33 cellular contexts compared by ENCODE assay signal in genomic region chr17:356671-357434, GRCh38. TPM values are rescaled to one million over a fixed set of nuclear protein-coding genes. Genes with fewer than 3 reads are reported as not detected.
DNase-seq lines count a peak whose midpoint lies in the region; ATAC-seq and TF ChIP-seq lines count a peak whose summit lies in the region.
"Had no signal": no experiment of that assay in that cellular context is flagged by ENCODE, and none has a peak within 500 bp of the region (broad histone marks: within the 10 kb centered on the region; RNA-seq: fewer than 3 reads in every experiment).

No MANE protein-coding gene starts in this region.

- TF ChIP-seq RAD21 in SK-N-SH (IDR thresholded peaks at IDR 0.05; ENCODE audit: low read length): no peak

- H3K27me3 Mint-ChIP-seq in activated CD8-positive, alpha-beta T cell treated with anti-CD3 and anti-CD28 coated beads, Interleukin-2, amount 10 ng/mL, durations not matched to agents 7 days and 5 days (ENCODE audit: low read depth): no peaks in the 10 kb centered on the region
- no peaks in the 10 kb centered on the region for H3K27me3 Mint-ChIP-seq in mesothelial cell of epicardium (ENCODE audit: low read depth)
- H3K27me3 Mint-ChIP-seq: activated CD4-positive, alpha-beta T cell treated with anti-CD3 and anti-CD28 coated beads, Interleukin-2, amount 10 ng/mL, durations not matched to agents 7 days and 5 days; brain had no signal

- H3K4me3 ChIP-seq in SK-N-SH (ENCODE audit: low read depth in 2 of 2, low read length in 1 of 2): no peak overlapping the region
- H3K4me3 ChIP-seq: adrenal gland, HAP-1, lung, tibial nerve had no signal

- H3K4me1 Mint-ChIP-seq in activated CD8-positive, alpha-beta T cell treated with anti-CD3 and anti-CD28 coated beads, Interleukin-2, amount 10 ng/mL, durations not matched to agents 7 days and 5 days (ENCODE audit: low read depth): peaks cover 2% of the 10 kb centered on the region
- H3K4me1 Mint-ChIP-seq in mesothelial cell of epicardium: peaks cover 35% of the 10 kb centered on the region
- peaks cover 10% of the 10 kb centered on the region for H3K4me1 Mint-ChIP-seq in stimulated activated effector memory CD8-positive, alpha-beta T cell treated with anti-CD3 and anti-CD28 coated beads, Interleukin-12 subunit alpha, Interleukin-12 subunit beta, amount 100 ng/mL, for 72 hours
- H3K4me1 Mint-ChIP-seq: activated B cell treated with CpG ODN at 0.5 μM for 24 hours; activated CD4-positive, alpha-beta T cell treated with anti-CD3 and anti-CD28 coated beads, Interleukin-2, amount 10 ng/mL, durations not matched to agents 7 days and 5 days had no signal

- no peak for DNase-seq in SK-N-SH
- no peak for DNase-seq in activated CD8-positive, alpha-beta T cell treated with anti-CD3 and anti-CD28 coated beads, Interleukin-2, amount 10 ng/mL, durations not matched to agents 7 days and 5 days
- DNase-seq in mesothelial cell of epicardium (ENCODE audit: low spot score in 2 of 2, unreplicated experiment in 2 of 2): no peak
- no peak for DNase-seq in stimulated activated effector memory CD8-positive, alpha-beta T cell treated with anti-CD3 and anti-CD28 coated beads, Interleukin-12 subunit alpha, Interleukin-12 subunit beta, amount 100 ng/mL, for 72 hours (ENCODE audit: low spot score in 2 of 2)
- no peak for DNase-seq in stimulated activated CD4-positive, alpha-beta T cell treated with anti-CD3 and anti-CD28 coated beads, Interleukin-1b, Interleukin-23, amount 100 ng/mL, for 48 hours
- DNase-seq: activated B cell treated with CpG ODN at 0.5 μM for 24 hours; activated CD4-positive, alpha-beta T cell treated with anti-CD3 and anti-CD28 coated beads, Interleukin-2, amount 10 ng/mL, durations not matched to agents 7 days and 5 days; activated naive CD4-positive, alpha-beta T cell treated with Interleukin-2 at 50 U/mL for 16 hours; activated T-cell treated with anti-CD3 and anti-CD28 coated beads, Interleukin-2, amount 50 U/mL, for 4 hours; adrenal gland; cerebellar nuclear complex; dermis blood vessel endothelial cell; DND-41; foreskin keratinocyte; GF-D8; Karpas-422; NCI-H1436 treated with DMSO at 0.1 percent for 48 hours; NCI-H2081 treated with DMSO at 0.1 percent for 48 hours; NCI-H2227 treated with DMSO at 0.1 percent for 48 hours; NCI-H526; NK-92 treated with Interleukin-12 subunit alpha and Interleukin-12 subunit beta, amount 100 ng/mL, for 24 hours; stimulated activated CD4-positive, alpha-beta T cell treated with anti-CD3 and anti-CD28 coated beads, Interleukin-4, amount 100 ng/mL, for 24 hours had no signal

- no peaks in the 10 kb centered on the region for H3F3A ChIP-seq in SK-N-SH (replicated peaks; ENCODE audit: insufficient read depth)

- 84% methylated on average over 20 of the region's 30 CpGs for WGBS in SK-N-SH (ENCODE audit: low lambda C conversion rate)

- ATAC-seq in SK-N-SH treated with all-trans-retinoic acid at 6 μM for 48 hours (no peak), GM21390 (IDR thresholded peaks at IDR 0.05; ENCODE audit: unreplicated experiment) (no peak), GM21515 (IDR thresholded peaks at IDR 0.05; ENCODE audit: unreplicated experiment) (no peak)
- ATAC-seq in activated CD8-positive, alpha-beta T cell treated with anti-CD3 and anti-CD28 coated beads, Interleukin-2, amount 10 ng/mL, durations not matched to agents 7 days and 5 days: no peak
- ATAC-seq in stimulated activated effector memory CD8-positive, alpha-beta T cell treated with anti-CD3 and anti-CD28 coated beads, Interleukin-12 subunit alpha, Interleukin-12 subunit beta, amount 100 ng/mL, for 72 hours: no peak
- ATAC-seq: activated T-cell treated with anti-CD3 and anti-CD28 coated beads, Interleukin-2, amount 50 U/mL, for 4 hours; foreskin keratinocyte had no signal

- no peaks in the 10 kb centered on the region for H4K20me1 ChIP-seq in SK-N-SH (ENCODE audit: insufficient read depth)

- H3K9ac ChIP-seq in SK-N-SH: no peak overlapping the region

- peak overlapping the region; percentile 3 for H3K4me3 Mint-ChIP-seq in activated CD8-positive, alpha-beta T cell treated with anti-CD3 and anti-CD28 coated beads, Interleukin-2, amount 10 ng/mL, durations not matched to agents 7 days and 5 days
- H3K4me3 Mint-ChIP-seq in mesothelial cell of epicardium: no peak overlapping the region
- no peak overlapping the region for H3K4me3 Mint-ChIP-seq in stimulated activated effector memory CD8-positive, alpha-beta T cell treated with anti-CD3 and anti-CD28 coated beads, Interleukin-12 subunit alpha, Interleukin-12 subunit beta, amount 100 ng/mL, for 72 hours
- H3K4me3 Mint-ChIP-seq: activated B cell treated with CpG ODN at 0.5 μM for 24 hours; activated CD4-positive, alpha-beta T cell treated with anti-CD3 and anti-CD28 coated beads, Interleukin-2, amount 10 ng/mL, durations not matched to agents 7 days and 5 days; activated T-cell treated with anti-CD3 and anti-CD28 coated beads, Interleukin-2, amount 50 U/mL, for 4 hours; CD14-positive monocyte; T-helper 1 cell treated with Interleukin-12 subunit alpha and Interleukin-12 subunit beta and Interleukin-4 antibody, amounts not matched to agents 30 μg/mL and 1 μg/mL, for 36 hours had no signal

- H3K36me3 Mint-ChIP-seq in activated CD8-positive, alpha-beta T cell treated with anti-CD3 and anti-CD28 coated beads, Interleukin-2, amount 10 ng/mL, durations not matched to agents 7 days and 5 days (ENCODE audit: low read depth): peaks cover 6% of the 10 kb centered on the region
- H3K36me3 Mint-ChIP-seq in mesothelial cell of epicardium: peaks cover 4% of the 10 kb centered on the region
- peaks cover 7% of the 10 kb centered on the region for H3K36me3 Mint-ChIP-seq in stimulated activated effector memory CD8-positive, alpha-beta T cell treated with anti-CD3 and anti-CD28 coated beads, Interleukin-12 subunit alpha, Interleukin-12 subunit beta, amount 100 ng/mL, for 72 hours
- H3K36me3 Mint-ChIP-seq: brain had no signal

- CTCF ChIA-PET in SK-N-SH (lab: Yijun Ruan, JAX): no interaction called here
- CTCF ChIA-PET in activated CD8-positive, alpha-beta T cell treated with anti-CD3 and anti-CD28 coated beads, Interleukin-2, amount 10 ng/mL, durations not matched to agents 7 days and 5 days (lab: Charles Lee): no interaction called here

- no peak for TF ChIP-seq CTCF in SK-N-SH (IDR thresholded peaks at IDR 0.05)
- no peak for TF ChIP-seq CTCF in mesothelial cell of epicardium (IDR thresholded peaks at IDR 0.05; ENCODE audit: unreplicated experiment)

- peaks cover 0 to 17% of the 10 kb centered on the region in 2 experiments; a peak in 1 of 4 replicates for H3K4me1 ChIP-seq in SK-N-SH (ENCODE audit: control insufficient read depth in 1 of 2, insufficient read depth in 2 of 2, low read depth in 1 of 2, low read length in 1 of 2)
- H3K4me1 ChIP-seq: HAP-1 had no signal

- H3K36me3 ChIP-seq in SK-N-SH (replicated peaks in 1 of 2; ENCODE audit: control insufficient read depth in 1 of 2, insufficient read depth in 2 of 2, low read length in 1 of 2): no peaks in the 10 kb centered on the region
- H3K36me3 ChIP-seq: adrenal gland, esophagus muscularis mucosa, HAP-1, tibial nerve had no signal

- TF ChIP-seq EP300 in SK-N-SH (IDR thresholded peaks at IDR 0.05; ENCODE audit: borderline replicate concordance in 1 of 2, low read depth in 1 of 2, low read length in 1 of 2): no peak

- no peaks in the 10 kb centered on the region for H3K79me2 ChIP-seq in SK-N-SH (ENCODE audit: insufficient read depth)

- no peak overlapping the region for H3K4me2 ChIP-seq in SK-N-SH

- peak overlapping the region; percentile 27 for H3K27ac Mint-ChIP-seq in activated CD8-positive, alpha-beta T cell treated with anti-CD3 and anti-CD28 coated beads, Interleukin-2, amount 10 ng/mL, durations not matched to agents 7 days and 5 days
- peak overlapping the region; percentile 63 for H3K27ac Mint-ChIP-seq in mesothelial cell of epicardium
- peak overlapping the region; percentile 69 for H3K27ac Mint-ChIP-seq in stimulated activated effector memory CD8-positive, alpha-beta T cell treated with anti-CD3 and anti-CD28 coated beads, Interleukin-12 subunit alpha, Interleukin-12 subunit beta, amount 100 ng/mL, for 72 hours
- H3K27ac Mint-ChIP-seq: activated B cell treated with CpG ODN at 0.5 μM for 24 hours; activated CD4-positive, alpha-beta T cell treated with anti-CD3 and anti-CD28 coated beads, Interleukin-2, amount 10 ng/mL, durations not matched to agents 7 days and 5 days; T-helper 1 cell treated with Interleukin-12 subunit alpha and Interleukin-12 subunit beta and Interleukin-4 antibody, amounts not matched to agents 30 μg/mL and 1 μg/mL, for 36 hours had no signal

- no peaks in the 10 kb centered on the region for H3K27me3 ChIP-seq in SK-N-SH (ENCODE audit: insufficient read depth)
- H3K27me3 ChIP-seq: adrenal gland, tibial nerve had no signal

- no peak overlapping the region; a peak in 1 of 4 replicates for H3K27ac ChIP-seq in SK-N-SH (ENCODE audit: low read depth in 2 of 2, low read length in 1 of 2)
- H3K27ac ChIP-seq: 22Rv1, esophagus muscularis mucosa, foreskin keratinocyte, tibial nerve had no signal

- H3K9me3 Mint-ChIP-seq in activated CD8-positive, alpha-beta T cell treated with anti-CD3 and anti-CD28 coated beads, Interleukin-2, amount 10 ng/mL, durations not matched to agents 7 days and 5 days (ENCODE audit: insufficient read depth): peaks cover 8% of the 10 kb centered on the region
- no peaks in the 10 kb centered on the region for H3K9me3 Mint-ChIP-seq in mesothelial cell of epicardium
- no peaks in the 10 kb centered on the region for H3K9me3 Mint-ChIP-seq in stimulated activated effector memory CD8-positive, alpha-beta T cell treated with anti-CD3 and anti-CD28 coated beads, Interleukin-12 subunit alpha, Interleukin-12 subunit beta, amount 100 ng/mL, for 72 hours
- H3K9me3 Mint-ChIP-seq: activated B cell treated with CpG ODN at 0.5 μM for 24 hours; activated T-cell treated with anti-CD3 and anti-CD28 coated beads, Interleukin-2, amount 50 U/mL, for 4 hours had no signal

- POLR2A ChIA-PET in SK-N-SH (lab: Yijun Ruan, JAX): no interaction called here
- POLR2A ChIA-PET in activated CD8-positive, alpha-beta T cell treated with anti-CD3 and anti-CD28 coated beads, Interleukin-2, amount 10 ng/mL, durations not matched to agents 7 days and 5 days (lab: Charles Lee): no interaction called here

- H3K9me2 ChIP-seq in SK-N-SH: no peaks in the 10 kb centered on the region

- no peaks in the 10 kb centered on the region for H3K9me3 ChIP-seq in SK-N-SH
- H3K9me3 ChIP-seq: adrenal gland, esophagus muscularis mucosa, HAP-1, tibial nerve had no signal

- no peak overlapping the region for H2AFZ ChIP-seq in SK-N-SH (ENCODE audit: low read depth)

TF ChIP-seq in SK-N-SH treated with all-trans-retinoic acid at 6 μM for 48 hours, 23 proteins besides CTCF, POLR2A, EP300 and RAD21 (continues in another document):
- TF ChIP-seq ZC3H10 (CRISPR knock-in tag; IDR thresholded peaks at IDR 0.05): no peak

TF ChIP-seq in SK-N-SH, 30 proteins besides CTCF, POLR2A, EP300 and RAD21:
- TF ChIP-seq SMC3 (IDR thresholded peaks at IDR 0.05; ENCODE audit: low read depth, low read length): no peak
- no peak for TF ChIP-seq RFX5 (IDR thresholded peaks at IDR 0.05; ENCODE audit: low read length)

RNA-seq across cellular contexts. Expression of gene RPH3AL, which starts 4.2 kb away (rescaled TPM):
- polyA plus RNA-seq in SK-N-SH (2012; rRNA removed): 2.9 and 4.4 TPM in 2 replicates
- polyA plus RNA-seq in SK-N-SH (2012; cell fraction: cytosol; rRNA removed): 1.8 and 2.5 TPM in 2 replicates
- polyA plus RNA-seq in SK-N-SH (2012; cell fraction: nucleus; rRNA removed): 3.0 and 3.6 TPM in 2 replicates
- 1 to 10 TPM; 2.5 to 3.8 TPM for total RNA-seq in activated CD8-positive, alpha-beta T cell treated with anti-CD3 and anti-CD28 coated beads, Interleukin-2, amount 10 ng/mL, durations not matched to agents 7 days and 5 days
- total RNA-seq in mesothelial cell of epicardium: 13.6 to 16.9 TPM (median 15.4 TPM) in 3 replicates
